ENCODE assay signal across 8 cellular contexts in the genomic region with DNA sequence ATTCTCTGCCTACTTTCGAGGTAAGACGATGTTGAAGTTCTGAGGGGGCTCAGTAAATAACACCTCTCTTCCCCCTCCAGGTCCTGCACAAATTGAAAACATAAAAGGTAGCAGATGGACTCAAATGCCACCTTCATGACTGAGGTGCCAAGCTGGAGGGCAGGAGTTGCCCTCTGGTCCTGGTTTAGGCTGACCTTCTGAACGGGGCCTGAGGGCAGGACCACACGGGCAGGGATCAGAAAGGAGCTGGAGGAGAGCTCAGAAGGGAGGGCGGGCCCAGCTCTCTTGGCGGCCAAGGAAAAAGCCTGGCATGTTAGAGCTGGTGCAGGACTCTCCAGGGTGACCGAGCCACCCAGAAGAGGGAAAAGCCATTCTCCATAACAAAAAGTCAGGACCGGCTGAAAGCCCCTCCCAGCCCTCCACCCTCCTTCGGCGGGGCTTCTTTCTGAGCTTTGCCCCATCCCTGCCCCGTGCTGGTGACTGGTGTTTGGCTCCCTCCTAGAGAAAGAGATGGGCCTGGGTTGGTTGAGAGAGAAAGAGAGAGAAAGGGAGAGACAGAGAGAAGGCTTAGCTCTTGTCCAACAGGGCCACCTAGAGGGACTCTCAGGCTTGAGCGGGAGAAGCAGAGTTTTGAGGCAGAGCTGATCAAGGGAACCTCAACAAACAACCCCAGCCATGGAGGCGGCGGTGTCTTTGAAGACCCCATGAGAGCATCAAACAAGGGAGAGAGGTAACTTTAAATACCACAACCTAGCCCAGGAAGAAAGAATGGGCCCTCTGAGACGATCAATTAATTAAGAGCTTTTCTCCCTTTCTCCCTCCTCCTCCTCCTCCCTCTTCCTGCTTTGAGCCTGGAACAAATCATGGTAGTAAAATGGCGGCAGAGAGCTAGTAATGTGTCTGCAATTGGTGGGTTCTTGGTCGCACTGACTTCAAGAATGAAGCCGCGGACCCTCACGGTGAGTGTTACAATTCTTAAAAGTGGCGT. TPM values are rescaled to one million over a fixed set of nuclear protein-coding genes. Genes with fewer than 3 reads are reported as not detected.
DNase-seq lines count a peak whose midpoint lies in the region; ATAC-seq and TF ChIP-seq lines count a peak whose summit lies in the region.

No MANE protein-coding gene starts in this region.

- H3K9me3 Mint-ChIP-seq in CD4-positive, alpha-beta memory T cell: peaks cover 0 to 2% (median 0%) of the 10 kb centered on the region in 8 donors
- H3K9me3 Mint-ChIP-seq in immature natural killer cell: no peaks in the 10 kb centered on the region
- no peaks in the 10 kb centered on the region for H3K9me3 Mint-ChIP-seq in type B pancreatic cell

- ATAC-seq in GM19043 (IDR thresholded peaks at IDR 0.05; ENCODE audit: low read depth, unreplicated experiment) (peak; percentile 61), HG03135 (IDR thresholded peaks at IDR 0.05; ENCODE audit: unreplicated experiment) (no peak)

- H3K4me1 Mint-ChIP-seq in CD4-positive, alpha-beta memory T cell: peaks cover 5 to 10% (median 9%) of the 10 kb centered on the region in 4 donors
- H3K4me1 Mint-ChIP-seq in immature natural killer cell: peaks cover 14 to 15% of the 10 kb centered on the region in 2 donors
- no peaks in the 10 kb centered on the region for H3K4me1 Mint-ChIP-seq in type B pancreatic cell (ENCODE audit: unreplicated experiment)

- no peaks in the 10 kb centered on the region for H3K36me3 ChIP-seq in CD4-positive, alpha-beta memory T cell (ENCODE audit: insufficient read depth, low read length)
- no peaks in the 10 kb centered on the region for H3K36me3 ChIP-seq in adrenal gland (replicated peaks in 1 of 2)

- CTCF ChIA-PET in CD4-positive, alpha-beta memory T cell (lab: Charles Lee; ENCODE audit: partially characterized antibody): interaction anchor here (0.6 to 3.2 kb wide), 8 partner anchors 9 to 90 kb away, joined by 3 to 58 read pairs (median 6); partner anchors contain the start of gene GPR155

- H3K4me1 ChIP-seq in CD4-positive, alpha-beta memory T cell (ENCODE audit: insufficient read depth, low read length): no peaks in the 10 kb centered on the region
- H3K4me1 ChIP-seq in adrenal gland (replicated peaks in 1 of 2): no peaks in the 10 kb centered on the region

- no peak overlapping the region for H3K27ac ChIP-seq in CD4-positive, alpha-beta memory T cell (ENCODE audit: low read depth, low read length)
- no peak overlapping the region for H3K27ac ChIP-seq in adrenal gland

- peaks cover 4 to 13% of the 10 kb centered on the region in 2 donors for H3K36me3 Mint-ChIP-seq in CD4-positive, alpha-beta memory T cell
- H3K36me3 Mint-ChIP-seq in immature natural killer cell (peaks cover 0 to 3% (median 0%) of the 10 kb centered on the region in 3 donors), type B pancreatic cell (no peaks in the 10 kb centered on the region)

- DNase-seq in CD4-positive, alpha-beta memory T cell: peak in 3 of 5 donors; percentile 15 to 34 (median 28)
- DNase-seq in NCI-H460 (ENCODE audit: extremely low read depth, low read depth) (peak; percentile 36), adrenal gland (peak in 5 of 7 donors; percentile 17 to 62 (median 40)), immature natural killer cell (peak in 1 of 3 donors; percentile 28), type B pancreatic cell (ENCODE audit: extremely low spot score, unreplicated experiment) (no peak), lower leg skin (ENCODE audit: low spot score in 2 of 2) (no peak)

- no peak for TF ChIP-seq POLR2A in adrenal gland (IDR thresholded peaks at IDR 0.05)
- TF ChIP-seq POLR2A in lower leg skin (IDR thresholded peaks at IDR 0.05): no peak

- peak overlapping the region in 1 of 8 donors; percentile 63 for H3K4me3 Mint-ChIP-seq in CD4-positive, alpha-beta memory T cell
- no peak overlapping the region for H3K4me3 Mint-ChIP-seq in immature natural killer cell
- no peak overlapping the region for H3K4me3 Mint-ChIP-seq in type B pancreatic cell

- H3K27ac Mint-ChIP-seq in CD4-positive, alpha-beta memory T cell: peak overlapping the region; percentile 0 to 84 (median 42)
- H3K27ac Mint-ChIP-seq in immature natural killer cell (peak overlapping the region in 4 of 6 donors; percentile 48 to 61 (median 56)), type B pancreatic cell (no peak overlapping the region)

- POLR2A ChIA-PET in CD4-positive, alpha-beta memory T cell (lab: Charles Lee; ENCODE audit: partially characterized antibody): interaction anchor here (0.6 to 1.8 kb wide), 11 partner anchors 8 to 167 kb away, joined by 3 to 6 read pairs (median 3); partner anchors contain the start of gene GPR155

- WGBS in adrenal gland, 4 donors: 73 to 81% (median 80%) methylated on average over 20 to 21 of the region's 21 CpGs
- 63 to 64% methylated on average over 21 of the region's 21 CpGs for WGBS in lower leg skin, 2 donors

- no peaks in the 10 kb centered on the region for H3K27me3 ChIP-seq in CD4-positive, alpha-beta memory T cell (ENCODE audit: insufficient read depth, low read length)
- no peaks in the 10 kb centered on the region for H3K27me3 ChIP-seq in adrenal gland

- no peaks in the 10 kb centered on the region for H3K9me3 ChIP-seq in CD4-positive, alpha-beta memory T cell (ENCODE audit: control insufficient read depth in 1 of 2, low read length in 2 of 2)
- H3K9me3 ChIP-seq in adrenal gland (replicated peaks in 1 of 3): no peaks in the 10 kb centered on the region

- no peak overlapping the region for H3K4me3 ChIP-seq in CD4-positive, alpha-beta memory T cell (ENCODE audit: low read length in 2 of 2)
- H3K4me3 ChIP-seq in adrenal gland (no peak overlapping the region), lower leg skin (ENCODE audit: low read depth, poor library complexity, severe bottlenecking) (no peak overlapping the region)

- no peaks in the 10 kb centered on the region for H3K27me3 Mint-ChIP-seq in CD4-positive, alpha-beta memory T cell
- H3K27me3 Mint-ChIP-seq in immature natural killer cell (ENCODE audit: low read depth in 3 of 3): peaks cover 0 to 4% (median 0%) of the 10 kb centered on the region in 3 donors
- peaks cover 3% of the 10 kb centered on the region for H3K27me3 Mint-ChIP-seq in type B pancreatic cell

- intact Hi-C loops in CD4-positive, alpha-beta memory T cell (cut with micrococcal nuclease): loop anchor here (1.0 kb wide), 1 partner anchor 85 kb away; no protein-coding TSS in a partner anchor
- intact Hi-C loops in adrenal gland (cut with DNase I) (no loop called here), lower leg skin (cut with DNase I; ENCODE audit: low total_unique reads) (loop anchor here (5.0 kb wide), 1 partner anchor 85 kb away; no protein-coding TSS in a partner anchor)

- TF ChIP-seq CTCF in adrenal gland (IDR thresholded peaks at IDR 0.05) (peak in 5 of 6 experiments; percentile 10 to 53 (median 29)), type B pancreatic cell (conservative IDR thresholded peaks at IDR 0.05) (peak; percentile 37), lower leg skin (IDR thresholded peaks at IDR 0.05) (no peak)

RNA-seq across cellular contexts. Expression of gene WIPF1, which starts 50.8 kb away (rescaled TPM):
- 100 to 1,000 TPM; 483 to 484 TPM for total RNA-seq in CD4-positive, alpha-beta memory T cell
- 100 to 1,000 TPM in 1 of 2 donors, 10 to 100 TPM in 1; 79.2 to 169 TPM for polyA plus RNA-seq in CD4-positive, alpha-beta memory T cell
- 2.3 and 3.2 TPM in 2 replicates for total RNA-seq in NCI-H460 (2014; rRNA removed; shearing (Covaris generic))
- 0.24 and 0.31 TPM in 2 replicates for polyA plus RNA-seq in NCI-H460 (2014; cell fraction: nucleus; rRNA removed)
- 10 to 100 TPM; 12.1 to 42.4 (median 29.5) TPM for total RNA-seq in adrenal gland
- polyA plus RNA-seq in adrenal gland: 10 to 100 TPM; 13.5 to 29.0 (median 23.5) TPM
- 100 to 1,000 TPM in 2 of 3 donors, 10 to 100 TPM in 1; 93.7 to 252 (median 131) TPM for polyA plus RNA-seq in immature natural killer cell
- 7.0 and 19.2 TPM in 2 replicates for total RNA-seq in type B pancreatic cell (ENCODE audit: low replicate concordance)
- 10 to 100 TPM in 2 of 4 donors, 1 to 10 TPM in 2; 5.0 to 12.4 (median 9.1) TPM for total RNA-seq in lower leg skin

RNA-seq across cellular contexts. Expression of gene GPR155, which starts 60.0 kb away (rescaled TPM):
- 10 to 100 TPM; 18.2 to 20.4 TPM for total RNA-seq in CD4-positive, alpha-beta memory T cell
- polyA plus RNA-seq in CD4-positive, alpha-beta memory T cell: 10 to 100 TPM in 1 of 2 donors, 1 to 10 TPM in 1; 7.5 to 10.6 TPM
- 2.1 and 2.2 TPM in 2 replicates for total RNA-seq in NCI-H460 (2014; rRNA removed; shearing (Covaris generic))
- polyA plus RNA-seq in NCI-H460 (2014; cell fraction: nucleus; rRNA removed): 0.70 and 1.0 TPM in 2 replicates
- 10 to 100 TPM in 5 of 8 donors, 1 to 10 TPM in 3; 6.2 to 17.6 (median 11.5) TPM for total RNA-seq in adrenal gland
- polyA plus RNA-seq in adrenal gland: 10 to 100 TPM in 1 of 3 donors, 1 to 10 TPM in 2; 1.8 to 10.3 (median 3.9) TPM
- 1 to 10 TPM; 2.7 to 5.9 (median 3.2) TPM for polyA plus RNA-seq in immature natural killer cell
- 1.6 and 6.2 TPM in 2 replicates for total RNA-seq in type B pancreatic cell (ENCODE audit: low replicate concordance)
- total RNA-seq in lower leg skin: 10 to 100 TPM; 14.5 to 20.2 (median 17.5) TPM

Comparison
In these comparisons a context has a peak if more than half of its experiments do, and no peak if none do; other contexts are left out.
1. DNase-seq: peak in CD4-positive, alpha-beta memory T cell (3 of 5), NCI-H460 (single experiment) and adrenal gland (5 of 7); none in type B pancreatic cell (single experiment) and lower leg skin (0 of 2).
2. CTCF ChIP-seq: peak in adrenal gland (5 of 6) and type B pancreatic cell (single experiment); none in lower leg skin (0 of 3).
3. RNA of gene WIPF1, which starts 50.8 kb away (total RNA-seq): 483 to 484 TPM in CD4-positive, alpha-beta memory T cell; 12.1 to 42.4 TPM in adrenal gland, 7.0 to 19.2 TPM in type B pancreatic cell, 5.0 to 12.4 TPM in lower leg skin and 2.3 to 3.2 TPM in NCI-H460; every median in the first group is over 10 times any median in the second.
4. intact Hi-C loops: an anchor here in CD4-positive, alpha-beta memory T cell (1.0 kb wide) and lower leg skin (5.0 kb wide); none called in adrenal gland.